ENCODE assay signal across 16 cellular contexts in the genomic region with DNA sequence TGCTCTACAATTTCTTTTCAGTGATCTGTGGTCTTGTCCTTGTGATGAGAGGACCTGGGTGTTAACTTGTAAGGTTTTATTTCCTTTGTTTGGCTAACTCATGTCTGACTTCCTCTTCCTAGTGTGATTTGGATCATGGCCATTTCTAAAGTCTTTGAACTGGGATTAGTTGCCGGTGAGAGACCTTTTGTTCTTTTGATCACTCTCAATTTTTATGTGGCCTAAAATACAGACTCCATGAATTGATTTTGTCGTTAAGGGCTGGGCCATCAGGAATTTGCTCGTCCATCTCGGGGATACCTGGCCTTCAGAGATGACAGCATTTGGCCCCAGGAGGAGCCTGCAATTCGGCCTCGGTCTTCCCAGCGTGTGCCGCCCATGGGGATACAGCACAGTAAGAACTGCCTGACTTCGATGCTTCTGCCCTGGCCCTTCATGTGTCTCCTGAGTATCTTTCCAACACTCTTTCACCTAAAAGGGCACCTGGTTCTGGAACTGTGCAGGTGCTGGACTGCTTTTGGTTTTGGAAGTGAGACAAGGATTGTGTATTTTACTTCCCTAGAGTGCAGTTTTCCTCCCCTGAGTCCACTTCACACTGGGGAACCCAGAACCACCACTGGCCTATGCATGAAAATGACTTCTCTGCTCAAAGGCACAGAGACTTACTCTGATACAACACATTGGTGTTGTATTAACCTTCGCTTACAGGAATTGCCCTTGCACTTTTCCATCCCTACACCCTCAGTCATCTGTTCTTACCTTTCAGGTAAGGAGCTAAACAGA. TPM values are rescaled to one million over a fixed set of nuclear protein-coding genes. Genes with fewer than 3 reads are reported as not detected.
DNase-seq lines count a peak whose midpoint lies in the region; ATAC-seq, FAIRE-seq and TF ChIP-seq lines count a peak whose summit lies in the region.
"Had no signal": no experiment of that assay in that cellular context is flagged by ENCODE, and none has a peak within 500 bp of the region (broad histone marks: within the 10 kb centered on the region; RNA-seq: fewer than 3 reads in every experiment).

No MANE protein-coding gene starts in this region.

- no peak overlapping the region for H4K5ac ChIP-seq in H1 (ENCODE audit: insufficient read length, low read depth, low read length)

- WGBS in H1 (ENCODE audit: extremely low coverage in 1 of 2, insufficient coverage in 1 of 2, insufficient read length in 1 of 2, insufficient replicate concordance in 2 of 2, low coverage in 1 of 2, low lambda C conversion rate in 2 of 2, missing lambda C conversion rate in 1 of 2), 2 experiments = 1% methylated on average over 10 of the region's 10 CpGs; no CpG with 5 or more reads in 1 of the 2 experiments
- 69% methylated on average over 9 of the region's 10 CpGs for WGBS in mammary epithelial cell (ENCODE audit: low coverage, missing lambda C conversion rate)

- H3K79me2 ChIP-seq in HCT116 (ENCODE audit: insufficient read depth, low read length) (no peaks in the 10 kb centered on the region), H1 (ENCODE audit: control insufficient read depth in 1 of 2, insufficient read depth in 2 of 2, low read length in 2 of 2) (peaks cover 14 to 37% of the 10 kb centered on the region in 2 experiments), mammary epithelial cell (ENCODE audit: insufficient read depth, low read length) (no peaks in the 10 kb centered on the region)

- BruUV-seq in HCT116 (replicated peaks; lab: Mats Ljungman, UMichigan) = no TSS peak
- BruUV-seq in mammary epithelial cell (replicated peaks; lab: Mats Ljungman, UMichigan) = no TSS peak

- H3K27me3 ChIP-seq in HCT116 (ENCODE audit: insufficient read depth, low read length) (no peaks in the 10 kb centered on the region), H1 (replicated peaks in 1 of 4; ENCODE audit: control insufficient read depth in 3 of 4, extremely low read depth in 1 of 4, insufficient read depth in 3 of 4, low read length in 3 of 4) (no peaks in the 10 kb centered on the region; a peak in 2 of 7 replicates), mammary epithelial cell (ENCODE audit: insufficient read depth, low read length) (no peaks in the 10 kb centered on the region)
- H3K27me3 ChIP-seq: gastrocnemius medialis had no signal

- H2BK5ac ChIP-seq in H1 (ENCODE audit: low read depth, low read length) = peak overlapping the region; percentile 86

- FAIRE-seq in H1 (lab: Jason Lieb, UNC) = peak; percentile 39
- FAIRE-seq: astrocyte had no signal

- POLR2A ChIA-PET in HCT116 (lab: Charles Lee) (no interaction called here), H1 (lab: Charles Lee; ENCODE audit: partially characterized antibody) (interaction anchor here (1.0 to 11.9 kb wide), 11 partner anchors 7 to 90 kb away, joined by 3 to 213 read pairs (median 4); partner anchors contain the start of gene LRRC2)

- peak overlapping the region; percentile 10 for H3K4ac ChIP-seq in H1 (replicated peaks; ENCODE audit: insufficient read length, low read depth, low read length)

- no peak overlapping the region for H4K8ac ChIP-seq in H1 (ENCODE audit: extremely low read depth, insufficient read depth, low read length)

- H3K9me2 ChIP-seq in HCT116 (ENCODE audit: insufficient read depth) = no peaks in the 10 kb centered on the region

- ATAC-seq in HCT116 = peak; percentile 32
- ATAC-seq: gastrocnemius medialis, natural killer cell had no signal

- H3K36me3 ChIP-seq in HCT116 (ENCODE audit: control insufficient read depth in 1 of 2, insufficient read depth in 2 of 2, low read length in 2 of 2) (no peaks in the 10 kb centered on the region), H1 (ENCODE audit: control insufficient read depth in 2 of 4, insufficient read depth in 4 of 4, low read length in 3 of 4) (peaks cover 11 to 56% (median 38%) of the 10 kb centered on the region in 4 experiments), mammary epithelial cell (ENCODE audit: insufficient read depth, low read length) (no peaks in the 10 kb centered on the region)
- H3K36me3 ChIP-seq: gastrocnemius medialis had no signal

- H3K14ac ChIP-seq in H1 (ENCODE audit: insufficient read length) = peak overlapping the region; percentile 2

- no peak overlapping the region for H3K23ac ChIP-seq in H1 (ENCODE audit: insufficient read length)

- in situ Hi-C loops in mammary epithelial cell (cut with MboI; ENCODE audit: low sequenced_read_pairs in 2 of 2) = no loop called here

- dilution Hi-C loops in mammary epithelial cell (cut with HindIII; ENCODE audit: low sequenced_read_pairs) = no loop called here

- peaks cover 5% of the 10 kb centered on the region for H3K79me1 ChIP-seq in H1 (ENCODE audit: low read depth, low read length)

- H3K4me1 ChIP-seq in HCT116 (ENCODE audit: control insufficient read depth in 1 of 2, insufficient read depth in 2 of 2, low read length in 2 of 2) (peaks cover 2 to 8% of the 10 kb centered on the region in 2 experiments; a peak in 2 of 4 replicates), H1 (replicated peaks in 1 of 4; ENCODE audit: control insufficient read depth in 3 of 4, insufficient read depth in 4 of 4, low read length in 3 of 4) (peaks cover 9 to 25% (median 15%) of the 10 kb centered on the region in 4 experiments; a peak in 6 of 7 replicates), mammary epithelial cell (ENCODE audit: insufficient read depth, low read length) (no peaks in the 10 kb centered on the region)

- TF ChIP-seq EP300 in H1 (IDR thresholded peaks at IDR 0.05; ENCODE audit: borderline replicate concordance in 1 of 2, low read depth in 2 of 2, low read length in 2 of 2) = no peak

- peak overlapping the region; percentile 2; the same call in 1 of the 2 replicates for H2BK15ac ChIP-seq in H1 (ENCODE audit: low read length)

- peak overlapping the region; percentile 75; the same call in 1 of the 2 replicates for H2AK5ac ChIP-seq in H1 (ENCODE audit: low read depth, low read length)

- H3K9me3 ChIP-seq in HCT116 (ENCODE audit: control insufficient read depth in 1 of 2, insufficient read depth in 1 of 2, low read depth in 1 of 2, low read length in 2 of 2) = no peaks in the 10 kb centered on the region
- no peaks in the 10 kb centered on the region for H3K9me3 ChIP-seq in H1 (ENCODE audit: insufficient read depth in 2 of 2, low read depth in 1 of 2, low read length in 1 of 2)
- H3K9me3 ChIP-seq in mammary epithelial cell (replicated peaks; ENCODE audit: insufficient read depth, low read length) = no peaks in the 10 kb centered on the region
- H3K9me3 ChIP-seq: gastrocnemius medialis had no signal

- RAD21 ChIA-PET in HCT116 (lab: Charles Lee; ENCODE audit: low non-redundant PET in 1 of 2, low total read pairs in 2 of 2, uncharacterized antibody in 2 of 2, unreplicated experiment in 2 of 2) = no interaction called here

- TF ChIP-seq POLR2A in HCT116 (IDR thresholded peaks at IDR 0.05; ENCODE audit: borderline replicate concordance, extremely low read depth, insufficient read depth, insufficient read length) (no peak), NB4 (IDR thresholded peaks at IDR 0.05; ENCODE audit: extremely low read depth, insufficient read length) (no peak), H1 (IDR thresholded peaks at IDR 0.05; ENCODE audit: control extremely low read depth in 1 of 2, low read depth in 2 of 2, low read length in 2 of 2) (no peak)

- intact Hi-C loops in HCT116 (cut with micrococcal nuclease) (no loop called here), mammary epithelial cell (cut with micrococcal nuclease) (no loop called here)

- H3K4me3 ChIP-seq in HCT116 (replicated peaks in 1 of 2; ENCODE audit: low read depth in 1 of 2, low read length in 2 of 2) = no peak overlapping the region
- H3K4me3 ChIP-seq in NB4 (ENCODE audit: low read depth, low read length) = no peak overlapping the region
- peak overlapping the region; percentile 54 to 97 (median 76) for H3K4me3 ChIP-seq in H1 (ENCODE audit: extremely low read depth in 1 of 4, insufficient read depth in 2 of 4, low read depth in 3 of 4, low read length in 4 of 4)
- H3K4me3 ChIP-seq in mammary epithelial cell (replicated peaks in 1 of 3; ENCODE audit: insufficient read depth in 1 of 3, low read depth in 2 of 3, low read length in 3 of 3) = no peak overlapping the region
- H3K4me3 ChIP-seq: gastrocnemius medialis had no signal

- no peak overlapping the region for H3K56ac ChIP-seq in H1 (replicated peaks; ENCODE audit: insufficient read length, low read depth, low read length)

- H4K91ac ChIP-seq in H1 (replicated peaks; ENCODE audit: insufficient read length, low read length) = no peak overlapping the region

- no peak overlapping the region; the same call in 1 of the 2 replicates for H2BK12ac ChIP-seq in H1 (ENCODE audit: low read depth, low read length)

- peak overlapping the region; percentile 25; the same call in 1 of the 2 replicates for H3K4me2 ChIP-seq in HCT116 (ENCODE audit: low read length)
- peak overlapping the region; percentile 86 to 95 for H3K4me2 ChIP-seq in H1 (ENCODE audit: insufficient read depth in 1 of 2, low read depth in 2 of 2, low read length in 2 of 2)
- H3K4me2 ChIP-seq in mammary epithelial cell (ENCODE audit: insufficient read depth, low read depth, low read length) = no peak overlapping the region

- H4K20me1 ChIP-seq in HCT116 (ENCODE audit: insufficient read depth) = no peaks in the 10 kb centered on the region
- H4K20me1 ChIP-seq in H1 (replicated peaks in 1 of 2; ENCODE audit: control insufficient read depth in 1 of 2, insufficient read depth in 2 of 2, low read length in 2 of 2) = peaks cover 6 to 11% of the 10 kb centered on the region in 2 experiments
- no peaks in the 10 kb centered on the region for H4K20me1 ChIP-seq in mammary epithelial cell (ENCODE audit: insufficient read depth, low read length)

- peak overlapping the region; percentile 88 for H2AFZ ChIP-seq in HCT116 (ENCODE audit: low read depth, low read length, poor library complexity, severe bottlenecking)
- no peak overlapping the region for H2AFZ ChIP-seq in H1 (ENCODE audit: low read length)
- no peak overlapping the region for H2AFZ ChIP-seq in mammary epithelial cell (ENCODE audit: low read depth, low read length)

- H3K27ac ChIP-seq in HCT116 (ENCODE audit: low read depth, low read length) (no peak overlapping the region), H1 (ENCODE audit: low read depth, low read length) (peak overlapping the region; percentile 8; the same call in 1 of the 2 replicates), mammary epithelial cell (ENCODE audit: insufficient read depth, low read depth, low read length) (no peak overlapping the region)
- H3K27ac ChIP-seq: gastrocnemius medialis had no signal

- peak overlapping the region; percentile 95 for H3K18ac ChIP-seq in H1 (ENCODE audit: extremely low read depth, low read length)

- DNase-seq in HCT116 (ENCODE audit: low read depth, low spot score) (no peak), NB4 (ENCODE audit: low read depth) (peak; percentile 12), H1 (ENCODE audit: low read depth in 1 of 2, low spot score in 2 of 2) (no peak), pons (ENCODE audit: low spot score) (peak; percentile 30), mammary epithelial cell (no peak), DMS79 treated with DMSO at 0.1 percent for 48 hours (lab: John Stamatoyannopoulos, UW) (no peak), T-helper 2 cell (no peak)
- DNase-seq: activated CD4-positive, alpha-beta T cell treated with anti-CD3 and anti-CD28 coated beads, Interleukin-2, amount 50 U/mL, for 1 hour; CD4-positive, CD25-positive, alpha-beta regulatory T cell; effector CD4-positive, alpha-beta T cell; gastrocnemius medialis; kidney glomerular epithelial cell; natural killer cell; NCI-H1930 had no signal

- TF ChIP-seq CTCF in HCT116 (IDR thresholded peaks at IDR 0.05 in 2 of 3, conservative IDR thresholded peaks at IDR 0.05 in 1 of 3; ENCODE audit: borderline replicate concordance in 1 of 3, insufficient read depth in 1 of 3, low read depth in 2 of 3, low read length in 2 of 3) (no peak), NB4 (IDR thresholded peaks at IDR 0.05; ENCODE audit: low read depth, low read length) (no peak), H1 (IDR thresholded peaks at IDR 0.05; ENCODE audit: control extremely low read depth in 1 of 3, insufficient read depth in 1 of 3, low read depth in 1 of 3, low read length in 3 of 3) (no peak), mammary epithelial cell (conservative IDR thresholded peaks at IDR 0.05 in 1 of 2, IDR thresholded peaks at IDR 0.05 in 1 of 2; ENCODE audit: extremely low read depth in 1 of 2, insufficient read depth in 1 of 2, low read depth in 1 of 2, low read length in 2 of 2) (no peak)

- TF ChIP-seq RAD21 in HCT116 (IDR thresholded peaks at IDR 0.05; ENCODE audit: low read depth) = no peak
- TF ChIP-seq RAD21 in H1 (IDR thresholded peaks at IDR 0.05 in 1 of 2, conservative IDR thresholded peaks at IDR 0.05 in 1 of 2; ENCODE audit: low read depth in 2 of 2, low read length in 2 of 2) = no peak

- peaks cover 23% of the 10 kb centered on the region for H3K23me2 ChIP-seq in H1 (ENCODE audit: low read depth, low read length)

- H3K9ac ChIP-seq in HCT116 (ENCODE audit: low read length) (no peak overlapping the region), H1 (replicated peaks in 1 of 4; ENCODE audit: extremely low read depth in 1 of 4, low read depth in 3 of 4, low read length in 3 of 4) (peak overlapping the region; percentile 31 to 87 (median 46); a peak in 6 of 7 replicates), mammary epithelial cell (ENCODE audit: insufficient read depth, low read length) (no peak overlapping the region)

- H2BK20ac ChIP-seq in H1 (ENCODE audit: low read length) = no peak overlapping the region

- CTCF ChIA-PET in HCT116 (lab: Charles Lee) = no interaction called here
- CTCF ChIA-PET in H1 (lab: Charles Lee; ENCODE audit: partially characterized antibody) = interaction anchor here (0.6 to 4.7 kb wide), 5 partner anchors 14 to 1149 kb away, joined by 3 to 26 read pairs (median 3); no protein-coding TSS in a partner anchor
- CTCF ChIA-PET in mammary epithelial cell (lab: Charles Lee; ENCODE audit: low non-redundant PET) = no interaction called here

- H2BK120ac ChIP-seq in H1 (replicated peaks; ENCODE audit: low read depth, low read length) = no peak overlapping the region

RNA-seq across cellular contexts. Expression of gene LRRC2, which starts 13.1 kb away (rescaled TPM):
- not detected for total RNA-seq in HCT116 (2021; ENCODE audit: unreplicated experiment)
- not detected in 2 replicates for polyA plus RNA-seq in HCT116 (2012)
- total RNA-seq in H1 (2021; fragmentation: NEBNext Ultra II Directional; extraction: Animal tissue kit (Norgen Biotek cat#: 25700)) = 6.4 and 7.3 TPM in 2 replicates
- 1.2 and 1.4 TPM in 2 replicates for polyA plus RNA-seq in H1 (2011; rRNA removed)
- 2.8 TPM for polyA plus RNA-seq in H1 (2011; cell fraction: cytosol; rRNA removed)
- 2.9 TPM for polyA plus RNA-seq in H1 (2011; cell fraction: nucleus; rRNA removed)
- polyA plus RNA-seq in H1 (2012, experiment 1 of 2) = 2.8 to 3.4 TPM (median 3.1 TPM) in 4 replicates
- 0.24 TPM for polyA plus RNA-seq in H1 (2012, experiment 2 of 2)
- 3.9 TPM for polyA plus RNA-seq in H1 (2013, experiment 1 of 2)
- polyA plus RNA-seq in H1 (2013, experiment 2 of 2) = 3.5 TPM
- 3.5 and 4.9 TPM in 2 replicates for polyA minus RNA-seq in H1 (2011; rRNA and poly(A)+ RNA removed)
- 1.9 TPM for polyA minus RNA-seq in H1 (2011; cell fraction: cytosol; rRNA and poly(A)+ RNA removed)
- polyA minus RNA-seq in H1 (2011; cell fraction: nucleus; rRNA and poly(A)+ RNA removed) = 7.9 TPM
- total RNA-seq in mammary epithelial cell = under 1 TPM; under 0.01 to 0.07 TPM
- polyA plus RNA-seq in mammary epithelial cell = 0.03 TPM
- polyA minus RNA-seq in mammary epithelial cell = not detected

RNA-seq across cellular contexts. Expression of gene FAM240A, which starts 33.2 kb away (rescaled TPM):
- total RNA-seq in HCT116 (2021; ENCODE audit: unreplicated experiment) (not detected), mammary epithelial cell (not detected)
- polyA plus RNA-seq in HCT116 (2012) = not detected in 2 replicates
- total RNA-seq in H1 (2021; fragmentation: NEBNext Ultra II Directional; extraction: Animal tissue kit (Norgen Biotek cat#: 25700)) = 0.17 TPM in 1 of 2 replicates, not detected in the other
- polyA plus RNA-seq in H1 (2011; rRNA removed) (0.06 and 0.08 TPM in 2 replicates), mammary epithelial cell (not detected)
- 0.12 TPM for polyA plus RNA-seq in H1 (2011; cell fraction: cytosol; rRNA removed)
- not detected for polyA plus RNA-seq in H1 (2011; cell fraction: nucleus; rRNA removed)
- 0.16 to 0.32 TPM (median 0.16 TPM) in 3 of 4 replicates, not detected in the other for polyA plus RNA-seq in H1 (2012, experiment 1 of 2)
- polyA plus RNA-seq in H1 (2012, experiment 2 of 2) = not detected
- polyA plus RNA-seq in H1 (2013, experiment 1 of 2) = 0.08 TPM
- polyA plus RNA-seq in H1 (2013, experiment 2 of 2) = 0.11 TPM
- polyA minus RNA-seq in H1 (2011; rRNA and poly(A)+ RNA removed) = not detected in 2 replicates
- not detected for polyA minus RNA-seq in H1 (2011; cell fraction: cytosol; rRNA and poly(A)+ RNA removed)
- not detected for polyA minus RNA-seq in H1 (2011; cell fraction: nucleus; rRNA and poly(A)+ RNA removed)
- polyA minus RNA-seq in mammary epithelial cell = not detected
- total RNA-seq: astrocyte; CD4-positive, CD25-positive, alpha-beta regulatory T cell; natural killer cell; subcutaneous adipose tissue had no signal
- polyA plus RNA-seq: CD4-positive, CD25-positive, alpha-beta regulatory T cell had no signal

Comparison
In these comparisons a context has a peak if more than half of its experiments do, and no peak if none do; other contexts are left out.
1. DNase-seq: peak in NB4 (single experiment) and pons (single experiment); none in HCT116 (single experiment), H1 (0 of 2), mammary epithelial cell (single experiment), DMS79 treated with DMSO at 0.1 percent for 48 hours (single experiment) and T-helper 2 cell (0 of 5).
2. H3K4me3 ChIP-seq: peak in H1 (4 of 4); none in HCT116 (0 of 2), NB4 (single experiment) and mammary epithelial cell (0 of 3).
3. H3K9ac ChIP-seq: peak in H1 (4 of 4); none in HCT116 (single experiment) and mammary epithelial cell (single experiment).
4. Of the 16 proteins assayed by ChIP-seq in both H1 and HCT116: peak only in H1: SIN3A; only in HCT116: none; in both: none; in neither: 15.